23 cellular contexts compared by ENCODE assay signal in genomic region chr6:23783901-23784300, GRCh38.
DNase-seq lines count a peak whose midpoint lies in the region; ATAC-seq, FAIRE-seq and TF ChIP-seq lines count a peak whose summit lies in the region.
"Had no signal": no experiment of that assay in that cellular context is flagged by ENCODE, and none has a peak within 500 bp of the region (broad histone marks: within the 10 kb centered on the region; RNA-seq: fewer than 3 reads in every experiment).

No MANE protein-coding gene starts in this region.

- POLR2A ChIA-PET in A549 (lab: Yijun Ruan, JAX): no interaction called here

- H3K4me1 Mint-ChIP-seq in GM23338 (no peaks in the 10 kb centered on the region), neural crest cell (peaks cover 8% of the 10 kb centered on the region)
- no peaks in the 10 kb centered on the region for H3K4me1 Mint-ChIP-seq in stimulated activated naive B cell treated with anti-CD40 and anti-IgM and Interleukin-4, amounts not matched to agents 10 μg/mL and 1 μg/mL and 100 μg/mL, for 72 hours
- H3K4me1 Mint-ChIP-seq: B cell, IgD-negative memory B cell had no signal

- TF ChIP-seq CTCF in A549 (IDR thresholded peaks at IDR 0.05) (no peak), GM23338 (conservative IDR thresholded peaks at IDR 0.05; ENCODE audit: low read depth in 2 of 2) (no peak), coronary artery (IDR thresholded peaks at IDR 0.05) (no peak), neural crest cell (conservative IDR thresholded peaks at IDR 0.05) (no peak)

- H3K4me3 Mint-ChIP-seq in GM23338: no peak overlapping the region
- no peak overlapping the region for H3K4me3 Mint-ChIP-seq in neural crest cell
- no peak overlapping the region for H3K4me3 Mint-ChIP-seq in stimulated activated naive B cell treated with anti-CD40 and anti-IgM and Interleukin-4, amounts not matched to agents 10 μg/mL and 1 μg/mL and 100 μg/mL, for 72 hours
- H3K4me3 Mint-ChIP-seq: B cell; CD8-positive, alpha-beta T cell; IgD-negative memory B cell had no signal

- TF ChIP-seq POLR2A in A549 (IDR thresholded peaks at IDR 0.05; ENCODE audit: low read length): no peak

- H3K4me3 ChIP-seq in A549 (no peak overlapping the region), GM23338 (no peak overlapping the region), coronary artery (peak overlapping the region; percentile 2)
- H3K4me3 ChIP-seq: Peyer's patch had no signal

- TF ChIP-seq EP300 in A549 (IDR thresholded peaks at IDR 0.05): no peak

- no peaks in the 10 kb centered on the region for H3F3A ChIP-seq in GM23338 (replicated peaks; ENCODE audit: low read depth)

- H3K79me2 ChIP-seq in GM23338 (replicated peaks; ENCODE audit: insufficient read depth): no peaks in the 10 kb centered on the region

- H3K9me3 Mint-ChIP-seq in GM23338 (no peaks in the 10 kb centered on the region), neural crest cell (no peaks in the 10 kb centered on the region)
- no peaks in the 10 kb centered on the region for H3K9me3 Mint-ChIP-seq in stimulated activated naive B cell treated with anti-CD40 and anti-IgM and Interleukin-4, amounts not matched to agents 10 μg/mL and 1 μg/mL and 100 μg/mL, for 72 hours
- H3K9me3 Mint-ChIP-seq: CD8-positive, alpha-beta T cell had no signal

- no peaks in the 10 kb centered on the region; the same call in 1 of the 2 replicates for H3K9me2 ChIP-seq in GM23338 (ENCODE audit: insufficient read depth)

- no peak for FAIRE-seq in A549 (lab: Jason Lieb, UNC)
- FAIRE-seq: GM12891, H1 had no signal

- H2AFZ ChIP-seq in GM23338: peak overlapping the region; percentile 4; the same call in 1 of the 2 replicates

- DNase-seq in A549 (ENCODE audit: low read depth in 1 of 2, low spot score in 1 of 2) (no peak), GM23338 (ENCODE audit: low spot score) (no peak), coronary artery (ENCODE audit: low spot score) (no peak), neural crest cell (ENCODE audit: low read depth, low spot score) (no peak), SHP77 treated with DMSO at 0.1 percent for 48 hours (lab: John Stamatoyannopoulos, UW) (no peak), left lobe of liver (ENCODE audit: low spot score) (no peak)
- DNase-seq in stimulated activated naive B cell treated with anti-CD40 and anti-IgM and Interleukin-4, amounts not matched to agents 10 μg/mL and 1 μg/mL and 100 μg/mL, for 72 hours: no peak
- DNase-seq: Caco-2; CD8-positive, alpha-beta T cell; DMS79 treated with DMSO at 0.1 percent for 48 hours; GF-D8; HCEC 1CT; MM.1S; NCI-H2029; NCI-H524 treated with DMSO at 0.1 percent for 48 hours; Peyer's patch had no signal

- TF ChIP-seq RAD21 in A549 (conservative IDR thresholded peaks at IDR 0.05 in 1 of 2, IDR thresholded peaks at IDR 0.05 in 1 of 2): no peak

- H3K27me3 ChIP-seq in GM23338 (ENCODE audit: insufficient read depth): no peaks in the 10 kb centered on the region
- H3K27me3 ChIP-seq: Peyer's patch had no signal

- CTCF ChIA-PET in A549 (lab: Yijun Ruan, JAX): no interaction called here

- H3K9me3 ChIP-seq in A549: no peaks in the 10 kb centered on the region
- H3K9me3 ChIP-seq: Caco-2, Peyer's patch had no signal

- no peak overlapping the region for H3K27ac ChIP-seq in A549
- H3K27ac ChIP-seq in GM23338 (ENCODE audit: low read depth): no peak overlapping the region
- H3K27ac ChIP-seq in coronary artery: peak overlapping the region; percentile 9 to 30
- H3K27ac ChIP-seq: C4-2B, KMS-11, Peyer's patch had no signal

- H3K4me1 ChIP-seq in A549 (no peaks in the 10 kb centered on the region), GM23338 (ENCODE audit: insufficient read depth) (no peaks in the 10 kb centered on the region)
- H3K4me1 ChIP-seq: Caco-2, Peyer's patch had no signal

- H3K27me3 Mint-ChIP-seq in GM23338 (ENCODE audit: insufficient read depth, low read depth, poor library complexity) (no peaks in the 10 kb centered on the region), neural crest cell (ENCODE audit: low read depth) (no peaks in the 10 kb centered on the region)
- no peaks in the 10 kb centered on the region for H3K27me3 Mint-ChIP-seq in stimulated activated naive B cell treated with anti-CD40 and anti-IgM and Interleukin-4, amounts not matched to agents 10 μg/mL and 1 μg/mL and 100 μg/mL, for 72 hours
- H3K27me3 Mint-ChIP-seq: B cell, IgD-negative memory B cell had no signal

- H3K4me2 ChIP-seq in A549: no peak overlapping the region
- H3K4me2 ChIP-seq in GM23338: no peak overlapping the region
- H3K4me2 ChIP-seq: KMS-11 had no signal

- ATAC-seq in A549 (no peak), GM23338 (no peak), left lobe of liver (no peak)
- no peak for ATAC-seq in stimulated activated naive B cell treated with anti-CD40 and anti-IgM and Interleukin-4, amounts not matched to agents 10 μg/mL and 1 μg/mL and 100 μg/mL, for 72 hours (replicated peaks)
- ATAC-seq: CD8-positive, alpha-beta T cell; SK-N-SH treated with all-trans-retinoic acid at 6 μM for 48 hours had no signal

- H4K20me1 ChIP-seq in GM23338 (replicated peaks; ENCODE audit: insufficient read depth): no peaks in the 10 kb centered on the region

- H3K27ac Mint-ChIP-seq in GM23338: no peak overlapping the region; the same call in 1 of the 2 replicates
- H3K27ac Mint-ChIP-seq in neural crest cell (ENCODE audit: unreplicated experiment): peak overlapping the region; percentile 76
- no peak overlapping the region for H3K27ac Mint-ChIP-seq in stimulated activated naive B cell treated with anti-CD40 and anti-IgM and Interleukin-4, amounts not matched to agents 10 μg/mL and 1 μg/mL and 100 μg/mL, for 72 hours
- H3K27ac Mint-ChIP-seq: B cell; CD8-positive, alpha-beta T cell; IgD-negative memory B cell had no signal

- no peaks in the 10 kb centered on the region for H3K36me3 ChIP-seq in GM23338 (ENCODE audit: insufficient read depth)
- H3K36me3 ChIP-seq: Peyer's patch had no signal

- H3K36me3 Mint-ChIP-seq in GM23338 (ENCODE audit: low read depth) (no peaks in the 10 kb centered on the region), neural crest cell (ENCODE audit: low read depth) (no peaks in the 10 kb centered on the region)
- no peaks in the 10 kb centered on the region for H3K36me3 Mint-ChIP-seq in stimulated activated naive B cell treated with anti-CD40 and anti-IgM and Interleukin-4, amounts not matched to agents 10 μg/mL and 1 μg/mL and 100 μg/mL, for 72 hours
- H3K36me3 Mint-ChIP-seq: CD8-positive, alpha-beta T cell; IgD-negative memory B cell had no signal

- 29% methylated on average over 2 of the region's 2 CpGs for WGBS in A549 (ENCODE audit: missing lambda C conversion rate)

TF ChIP-seq in A549, 52 proteins besides CTCF, POLR2A, EP300 and RAD21:
- TF ChIP-seq NFE2L2 (conservative IDR thresholded peaks at IDR 0.05; ENCODE audit: low read length): 0 out of 2 replicates have a peak, but pooled peaks have one; percentile 31
- no peak for TF ChIP-seq NPAS2 (CRISPR knock-in tag; IDR thresholded peaks at IDR 0.05; ENCODE audit: borderline replicate concordance)
TF ChIP-seq in A549: peak in this region for 1.

TF ChIP-seq in GM23338, 12 proteins besides CTCF, POLR2A, EP300 and RAD21:
- TF ChIP-seq ZNF114 (CRISPR knock-in tag; IDR thresholded peaks at IDR 0.05): no peak
TF ChIP-seq in GM23338: peak in this region for 0.

Comparison
In these comparisons a context has a peak if more than half of its experiments do, and no peak if none do; other contexts are left out.
1. H3K27ac ChIP-seq: peak in coronary artery (2 of 2); none in A549 (0 of 2) and GM23338 (single experiment).